In the genomic region with DNA sequence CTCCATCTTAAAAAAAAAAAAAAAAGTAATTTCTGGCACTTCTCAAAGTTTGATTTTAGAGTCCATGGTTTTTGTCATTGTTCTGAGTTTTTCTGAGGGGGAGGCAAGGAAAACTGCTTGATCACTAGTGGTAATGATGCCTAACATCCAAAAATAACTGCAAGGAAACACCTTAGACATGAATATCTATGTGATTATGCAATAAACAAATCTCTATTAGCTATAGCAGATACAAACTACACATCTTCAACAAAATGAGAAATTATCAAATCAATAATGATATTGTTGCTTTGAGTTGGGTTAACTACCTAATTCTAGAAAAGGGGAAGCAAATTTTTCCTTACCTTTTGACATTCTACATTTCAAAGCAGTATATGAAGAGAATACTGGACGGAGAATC, we compare ENCODE assay signal across 29 cellular contexts.
"Had no signal": no experiment of that assay in that cellular context is flagged by ENCODE, and none has a peak within 500 bp of the region (broad histone marks: within the 10 kb centered on the region; RNA-seq: fewer than 3 reads in every experiment).

No MANE protein-coding gene starts in this region.

- H3K9me3 Mint-ChIP-seq: stimulated activated effector memory CD8-positive, alpha-beta T cell treated with anti-CD3 and anti-CD28 coated beads, Interleukin-12 subunit alpha, Interleukin-12 subunit beta, amount 100 ng/mL, for 72 hours; stimulated activated memory B cell treated with anti-CD40 and anti-IgM and Interleukin-4, amounts not matched to agents 10 μg/mL and 1 μg/mL and 100 μg/mL, for 72 hours; stimulated activated naive B cell treated with anti-CD40 and anti-IgM and Interleukin-4, amounts not matched to agents 10 μg/mL and 1 μg/mL and 100 μg/mL, for 72 hours; stimulated activated naive CD8-positive, alpha-beta T cell treated with anti-CD3 and anti-CD28 coated beads, Interleukin-15, amount 100 ng/mL, for 72 hours; stimulated activated naive CD8-positive, alpha-beta T cell treated with anti-CD3 and anti-CD28 coated beads, Interleukin-15, Interleukin-2, amounts not matched to agents 100 ng/mL and 50 ng/mL, for 24 hours had no signal

- H3K4me3 Mint-ChIP-seq: stimulated activated effector memory CD8-positive, alpha-beta T cell treated with anti-CD3 and anti-CD28 coated beads, Interleukin-12 subunit alpha, Interleukin-12 subunit beta, amount 100 ng/mL, for 72 hours; stimulated activated memory B cell treated with anti-CD40 and anti-IgM and Interleukin-4, amounts not matched to agents 10 μg/mL and 1 μg/mL and 100 μg/mL, for 72 hours; stimulated activated naive B cell treated with anti-CD40 and anti-IgM and Interleukin-4, amounts not matched to agents 10 μg/mL and 1 μg/mL and 100 μg/mL, for 72 hours; stimulated activated naive CD8-positive, alpha-beta T cell treated with anti-CD3 and anti-CD28 coated beads, Interleukin-15, amount 100 ng/mL, for 72 hours; stimulated activated naive CD8-positive, alpha-beta T cell treated with anti-CD3 and anti-CD28 coated beads, Interleukin-15, Interleukin-2, amounts not matched to agents 100 ng/mL and 50 ng/mL, for 24 hours; type B pancreatic cell had no signal

- H3K27ac ChIP-seq: stomach, suprapubic skin, testis, thoracic aorta, thyroid gland, tibial artery, tibial nerve, transverse colon, upper lobe of left lung, upper lobe of right lung, uterus, vagina had no signal

- H3K4me1 ChIP-seq: thyroid gland, tibial artery, transverse colon, upper lobe of right lung, uterus, vagina had no signal

- ATAC-seq: stimulated activated effector memory CD8-positive, alpha-beta T cell treated with anti-CD3 and anti-CD28 coated beads, Interleukin-12 subunit alpha, Interleukin-12 subunit beta, amount 100 ng/mL, for 72 hours; stimulated activated memory B cell treated with anti-CD40 and anti-IgM and Interleukin-4, amounts not matched to agents 10 μg/mL and 1 μg/mL and 100 μg/mL, for 72 hours; stimulated activated naive B cell treated with anti-CD40 and anti-IgM and Interleukin-4, amounts not matched to agents 10 μg/mL and 1 μg/mL and 100 μg/mL, for 72 hours; stimulated activated naive CD8-positive, alpha-beta T cell treated with anti-CD3 and anti-CD28 coated beads, Interleukin-15, amount 100 ng/mL, for 72 hours; stimulated activated naive CD8-positive, alpha-beta T cell treated with anti-CD3 and anti-CD28 coated beads, Interleukin-15, Interleukin-2, amounts not matched to agents 100 U/mL and 50 U/mL, for 24 hours; upper lobe of right lung had no signal

- H3K27me3 ChIP-seq: stomach, suprapubic skin, testis, thyroid gland, tibial nerve, transverse colon, upper lobe of left lung, upper lobe of right lung, uterus, vagina had no signal

- H3K36me3 Mint-ChIP-seq: stimulated activated effector memory CD8-positive, alpha-beta T cell treated with anti-CD3 and anti-CD28 coated beads, Interleukin-12 subunit alpha, Interleukin-12 subunit beta, amount 100 ng/mL, for 72 hours; stimulated activated memory B cell treated with anti-CD40 and anti-IgM and Interleukin-4, amounts not matched to agents 10 μg/mL and 1 μg/mL and 100 μg/mL, for 72 hours; stimulated activated naive B cell treated with anti-CD40 and anti-IgM and Interleukin-4, amounts not matched to agents 10 μg/mL and 1 μg/mL and 100 μg/mL, for 72 hours; type B pancreatic cell had no signal

- DNase-seq: stimulated activated CD4-positive, alpha-beta T cell treated with anti-CD3 and anti-CD28 coated beads, Interleukin-2, amount 100 ng/mL, for 48 hours; stimulated activated CD4-positive, alpha-beta T cell treated with anti-CD3 and anti-CD28 coated beads, Interleukin-4, amount 100 ng/mL, for 1 hour; stimulated activated CD4-positive, alpha-beta T cell treated with anti-CD3 and anti-CD28 coated beads, Interleukin-4, amount 100 ng/mL, for 24 hours; stimulated activated CD4-positive, alpha-beta T cell treated with anti-CD3 and anti-CD28 coated beads, Interleukin-4, amount 100 ng/mL, for 4 hours; stimulated activated CD8-positive, alpha-beta memory T cell treated with anti-CD3 and anti-CD28 coated beads, Interleukin-4, amount 100 ng/mL, for 48 hours; stimulated activated naive B cell treated with anti-CD40 and anti-IgM and Interleukin-4, amounts not matched to agents 10 μg/mL and 1 μg/mL and 100 μg/mL, for 72 hours; stimulated activated naive CD4-positive, alpha-beta T cell; stimulated activated naive CD4-positive, alpha-beta T cell treated with Interleukin-2 at 50 U/mL for 16 hours; stimulated activated naive CD8-positive, alpha-beta T cell treated with anti-CD3 and anti-CD28 coated beads, Interleukin-15, amount 100 ng/mL, for 72 hours; stimulated activated naive CD8-positive, alpha-beta T cell treated with anti-CD3 and anti-CD28 coated beads, Interleukin-15, Interleukin-2, amounts not matched to agents 100 U/mL and 50 U/mL, for 24 hours; stomach; substantia nigra; testis; thyroid gland; tibial artery; transverse colon; trophoblast cell; upper lobe of left lung; upper lobe of right lung; uterus had no signal

- H3K27ac Mint-ChIP-seq: stimulated activated effector memory CD8-positive, alpha-beta T cell treated with anti-CD3 and anti-CD28 coated beads, Interleukin-12 subunit alpha, Interleukin-12 subunit beta, amount 100 ng/mL, for 72 hours; stimulated activated memory B cell treated with anti-CD40 and anti-IgM and Interleukin-4, amounts not matched to agents 10 μg/mL and 1 μg/mL and 100 μg/mL, for 72 hours; stimulated activated naive B cell treated with anti-CD40 and anti-IgM and Interleukin-4, amounts not matched to agents 10 μg/mL and 1 μg/mL and 100 μg/mL, for 72 hours; stimulated activated naive CD8-positive, alpha-beta T cell treated with anti-CD3 and anti-CD28 coated beads, Interleukin-15, amount 100 ng/mL, for 72 hours; stimulated activated naive CD8-positive, alpha-beta T cell treated with anti-CD3 and anti-CD28 coated beads, Interleukin-15, Interleukin-2, amounts not matched to agents 100 ng/mL and 50 ng/mL, for 24 hours; type B pancreatic cell had no signal

- FAIRE-seq: urothelium cell line had no signal

- H3K36me3 ChIP-seq: stomach, suprapubic skin, thoracic aorta, thyroid gland, tibial artery, tibial nerve, transverse colon, upper lobe of left lung, upper lobe of right lung, uterus, vagina had no signal

- H3K9me3 ChIP-seq: stomach, suprapubic skin, testis, thoracic aorta, thyroid gland, tibial artery, tibial nerve, transverse colon, upper lobe of left lung, upper lobe of right lung, uterus, vagina had no signal

- H3K27me3 Mint-ChIP-seq: stimulated activated memory B cell treated with anti-CD40 and anti-IgM and Interleukin-4, amounts not matched to agents 10 μg/mL and 1 μg/mL and 100 μg/mL, for 72 hours; stimulated activated naive B cell treated with anti-CD40 and anti-IgM and Interleukin-4, amounts not matched to agents 10 μg/mL and 1 μg/mL and 100 μg/mL, for 72 hours had no signal

- H3K4me3 ChIP-seq: stomach, suprapubic skin, testis, thoracic aorta, thyroid gland, tibial artery, tibial nerve, transverse colon, upper lobe of left lung, upper lobe of right lung, uterus, vagina had no signal
